ENCODE assay signal across 17 cellular contexts in genomic region chr1:211833174-211833820, GRCh38. TPM values are rescaled to one million over a fixed set of nuclear protein-coding genes. Genes with fewer than 3 reads are reported as not detected.
DNase-seq lines count a peak whose midpoint lies in the region; ATAC-seq, FAIRE-seq and TF ChIP-seq lines count a peak whose summit lies in the region.
"Had no signal": no experiment of that assay in that cellular context is flagged by ENCODE, and none has a peak within 500 bp of the region (broad histone marks: within the 10 kb centered on the region; RNA-seq: fewer than 3 reads in every experiment).

No MANE protein-coding gene starts in this region.

- H3K4me2 ChIP-seq in GM12878 (ENCODE audit: control insufficient read depth, insufficient read depth) = peak overlapping the region; percentile 73

- peak in 1 of 3 donors; percentile 87 for DNase-seq in CD4-positive, CD25-positive, alpha-beta regulatory T cell
- DNase-seq in CD8-positive, alpha-beta memory T cell = peak in 1 of 5 donors; percentile 42
- DNase-seq in T-helper 17 cell = no peak
- DNase-seq in GM12878 (ENCODE audit: low read depth, low spot score) = no peak
- DNase-seq in iPS-NIHi7 (ENCODE audit: extremely low spot score) = no peak
- DNase-seq in HTR-8/SVneo (ENCODE audit: insufficient read length, low spot score) = no peak
- no peak for DNase-seq in NCI-H446 treated with DMSO at 0.1 percent for 48 hours (lab: John Stamatoyannopoulos, UW)
- DNase-seq: activated CD8-positive, alpha-beta memory T cell treated with anti-CD3 and anti-CD28 coated beads, Interleukin-2, amount 50 U/mL, for 48 hours; dorsolateral prefrontal cortex; NCI-H1417; NCI-H446; right lobe of liver; RPMI8226; stomach; T-helper 9 cell had no signal

- BruUV-seq in GM12878 (replicated peaks; lab: Mats Ljungman, UMichigan) = no TSS peak

- SMC1A ChIA-PET in GM12878 (lab: Charles Lee; ENCODE audit: uncharacterized antibody, unreplicated experiment) = interaction anchor here (1.0 to 3.2 kb wide), 7 partner anchors 10 to 201 kb away, joined by 3 to 14 read pairs (median 6); no protein-coding TSS in a partner anchor

- H3K4me1 Mint-ChIP-seq in CD4-positive, CD25-positive, alpha-beta regulatory T cell = peaks cover 9 to 48% (median 39%) of the 10 kb centered on the region in 4 donors
- H3K4me1 Mint-ChIP-seq in CD8-positive, alpha-beta memory T cell = peaks cover 44 to 57% (median 56%) of the 10 kb centered on the region in 3 donors
- H3K4me1 Mint-ChIP-seq in T-helper 17 cell = peaks cover 38% of the 10 kb centered on the region

- FAIRE-seq in GM12878 (lab: Jason Lieb, UNC) (no peak), HTR-8/SVneo (lab: Jason Lieb, UNC) (no peak)

- in situ Hi-C loops in GM12878 (cut with MboI) = loop anchor here (5.0 kb wide), 2 partner anchors 104 to 136 kb away; no protein-coding TSS in a partner anchor

- no peak for TF ChIP-seq CTCF in GM12878 (IDR thresholded peaks at IDR 0.05 in 2 of 3, conservative IDR thresholded peaks at IDR 0.05 in 1 of 3; ENCODE audit: control insufficient read depth in 2 of 3, extremely low read depth in 1 of 3, insufficient read depth in 1 of 3, low read depth in 3 of 3, low read length in 3 of 3)

- H3K9me3 ChIP-seq in CD4-positive, CD25-positive, alpha-beta regulatory T cell (ENCODE audit: control insufficient read depth in 2 of 2, low read length in 2 of 2) = no peaks in the 10 kb centered on the region
- H3K9me3 ChIP-seq in CD8-positive, alpha-beta memory T cell (ENCODE audit: low read length) = no peaks in the 10 kb centered on the region
- H3K9me3 ChIP-seq in T-helper 17 cell (ENCODE audit: control insufficient read depth, low read length, poor library complexity, severe bottlenecking) (no peaks in the 10 kb centered on the region), GM12878 (replicated peaks; ENCODE audit: control insufficient read depth, insufficient read depth, low read length) (no peaks in the 10 kb centered on the region)
- H3K9me3 ChIP-seq: right lobe of liver, stomach had no signal

- H3K9ac ChIP-seq in GM12878 (ENCODE audit: control insufficient read depth, insufficient read depth, low read length) = no peak overlapping the region

- no peak for ATAC-seq in CD4-positive, CD25-positive, alpha-beta regulatory T cell (ENCODE audit: low read depth in 2 of 2)
- peak; percentile 22 for ATAC-seq in T-helper 17 cell
- peak; percentile 5; the same call in 2 of the 3 replicates for ATAC-seq in GM12878
- no peak for ATAC-seq in HG02981 (IDR thresholded peaks at IDR 0.05; ENCODE audit: unreplicated experiment)
- ATAC-seq: right lobe of liver had no signal

- no peak for TF ChIP-seq POLR2A in GM12878 (IDR thresholded peaks at IDR 0.05; ENCODE audit: low read depth, low read length)

- no peaks in the 10 kb centered on the region for H3K36me3 Mint-ChIP-seq in CD4-positive, CD25-positive, alpha-beta regulatory T cell
- H3K36me3 Mint-ChIP-seq in CD8-positive, alpha-beta memory T cell = peaks cover 0 to 4% (median 0%) of the 10 kb centered on the region in 3 donors
- H3K36me3 Mint-ChIP-seq in T-helper 17 cell (ENCODE audit: low read depth) = no peaks in the 10 kb centered on the region

- no peak overlapping the region for H3K4me3 ChIP-seq in CD4-positive, CD25-positive, alpha-beta regulatory T cell (ENCODE audit: low read depth, low read length)
- no peak overlapping the region for H3K4me3 ChIP-seq in CD8-positive, alpha-beta memory T cell (ENCODE audit: low read length)
- H3K4me3 ChIP-seq in GM12878 = 0 out of 2 replicates have a peak overlapping the region, but pooled peaks have one; percentile 30
- H3K4me3 ChIP-seq: dorsolateral prefrontal cortex, right lobe of liver, stomach had no signal

- POLR2A ChIA-PET in CD8-positive, alpha-beta memory T cell (lab: Charles Lee) = no interaction called here
- POLR2A ChIA-PET in GM12878 (lab: Charles Lee) = interaction anchor here (1.0 to 1.9 kb wide), 4 partner anchors 9 to 135 kb away, joined by 3 to 6 read pairs (median 4); no protein-coding TSS in a partner anchor

- RAD21 ChIA-PET in GM12878 (lab: Charles Lee; ENCODE audit: unreplicated experiment) = interaction anchor here (1.1 to 3.5 kb wide), 4 partner anchors 10 to 152 kb away, joined by 3 to 20 read pairs (median 5); no protein-coding TSS in a partner anchor

- H3K4me3 Mint-ChIP-seq in CD4-positive, CD25-positive, alpha-beta regulatory T cell = peak overlapping the region; percentile 21 to 83 (median 58)
- peak overlapping the region; percentile 13 to 88 (median 53) for H3K4me3 Mint-ChIP-seq in CD8-positive, alpha-beta memory T cell
- peak overlapping the region; percentile 71 for H3K4me3 Mint-ChIP-seq in T-helper 17 cell

- no peaks in the 10 kb centered on the region for H3K9me3 Mint-ChIP-seq in CD4-positive, CD25-positive, alpha-beta regulatory T cell
- H3K9me3 Mint-ChIP-seq in CD8-positive, alpha-beta memory T cell = no peaks in the 10 kb centered on the region

- H3K27me3 Mint-ChIP-seq in CD4-positive, CD25-positive, alpha-beta regulatory T cell = no peaks in the 10 kb centered on the region
- H3K27me3 Mint-ChIP-seq in CD8-positive, alpha-beta memory T cell = peaks cover 0 to 1% of the 10 kb centered on the region in 2 donors
- no peaks in the 10 kb centered on the region for H3K27me3 Mint-ChIP-seq in T-helper 17 cell

- H3K27ac Mint-ChIP-seq in CD4-positive, CD25-positive, alpha-beta regulatory T cell = peak overlapping the region in 2 of 3 donors; percentile 32 to 47
- peak overlapping the region in 7 of 8 donors; percentile 20 to 85 (median 75) for H3K27ac Mint-ChIP-seq in CD8-positive, alpha-beta memory T cell
- peak overlapping the region; percentile 84 for H3K27ac Mint-ChIP-seq in T-helper 17 cell

- H3K36me3 ChIP-seq in CD4-positive, CD25-positive, alpha-beta regulatory T cell (ENCODE audit: control insufficient read depth, insufficient read depth, low read length) = no peaks in the 10 kb centered on the region
- H3K36me3 ChIP-seq in CD8-positive, alpha-beta memory T cell (ENCODE audit: insufficient read depth, low read length) = no peaks in the 10 kb centered on the region
- no peaks in the 10 kb centered on the region for H3K36me3 ChIP-seq in GM12878 (ENCODE audit: control insufficient read depth in 2 of 2, insufficient read depth in 2 of 2, low read length in 1 of 2)
- H3K36me3 ChIP-seq: right lobe of liver, stomach had no signal

- CTCF ChIA-PET in CD8-positive, alpha-beta memory T cell (lab: Charles Lee) = interaction anchor here (0.8 to 1.7 kb wide), 2 partner anchors 152 to 229 kb away, joined by 3 to 4 read pairs; no protein-coding TSS in a partner anchor
- CTCF ChIA-PET in GM12878 (lab: Yijun Ruan, JAX) = interaction anchor here (0.9 to 3.7 kb wide), 5 partner anchors 9 to 153 kb away, joined by 5 to 15 read pairs (median 5); no protein-coding TSS in a partner anchor

- peaks cover 22% of the 10 kb centered on the region for H3K79me2 ChIP-seq in GM12878 (ENCODE audit: control insufficient read depth, insufficient read depth, low read length)

- no peaks in the 10 kb centered on the region for H4K20me1 ChIP-seq in GM12878 (ENCODE audit: control insufficient read depth, insufficient read depth)

- H3K4me1 ChIP-seq in CD4-positive, CD25-positive, alpha-beta regulatory T cell (ENCODE audit: control insufficient read depth, insufficient read depth, low read length, poor library complexity, severe bottlenecking) = peaks cover 31% of the 10 kb centered on the region
- H3K4me1 ChIP-seq in CD8-positive, alpha-beta memory T cell (ENCODE audit: insufficient read depth, low read length) = peaks cover 41% of the 10 kb centered on the region
- H3K4me1 ChIP-seq in GM12878 (ENCODE audit: control insufficient read depth, insufficient read depth, low read length) = peaks cover 28% of the 10 kb centered on the region

- H2AFZ ChIP-seq in GM12878 (ENCODE audit: control insufficient read depth, low read depth, low read length) = 0 out of 2 replicates have a peak overlapping the region, but pooled peaks have one; percentile 10

- WGBS in GM12878 (ENCODE audit: insufficient coverage, insufficient replicate concordance, low lambda C conversion rate, missing lambda C conversion rate) = 81% methylated on average over 1 of the region's 1 CpG

- intact Hi-C loops in GM12878 (cut with micrococcal nuclease; ENCODE audit: unreplicated experiment) = loop anchor here (5.0 kb wide), 1 partner anchor 256 kb away; the partner anchor contains the start of gene SLC30A1

- no peaks in the 10 kb centered on the region for H3K27me3 ChIP-seq in CD4-positive, CD25-positive, alpha-beta regulatory T cell (ENCODE audit: control insufficient read depth, insufficient read depth, low read length)
- no peaks in the 10 kb centered on the region for H3K27me3 ChIP-seq in CD8-positive, alpha-beta memory T cell (ENCODE audit: insufficient read depth, low read length, poor library complexity, severe bottlenecking)
- no peaks in the 10 kb centered on the region for H3K27me3 ChIP-seq in GM12878 (replicated peaks in 1 of 2; ENCODE audit: control insufficient read depth in 2 of 2, insufficient read depth in 2 of 2, low read length in 1 of 2)
- H3K27me3 ChIP-seq: dorsolateral prefrontal cortex, right lobe of liver, stomach had no signal

- TF ChIP-seq EP300 in GM12878 (IDR thresholded peaks at IDR 0.05; ENCODE audit: borderline replicate concordance in 1 of 2, control insufficient read depth in 1 of 2, low read depth in 2 of 2, low read length in 2 of 2) = no peak

- no peak overlapping the region for H3K27ac ChIP-seq in CD4-positive, CD25-positive, alpha-beta regulatory T cell (ENCODE audit: insufficient read depth, low read length, poor library complexity, severe bottlenecking)
- no peak overlapping the region for H3K27ac ChIP-seq in CD8-positive, alpha-beta memory T cell (ENCODE audit: low read depth, low read length)
- H3K27ac ChIP-seq in GM12878 (ENCODE audit: control insufficient read depth, insufficient read depth) = peak overlapping the region; percentile 17; the same call in 1 of the 2 replicates
- H3K27ac ChIP-seq: C4-2B, right lobe of liver, stomach had no signal

- TF ChIP-seq RAD21 in GM12878 (IDR thresholded peaks at IDR 0.05; ENCODE audit: insufficient read depth, low read depth, low read length) = no peak

RNA-seq across cellular contexts. Expression of gene LPGAT1, which starts 2.7 kb away (rescaled TPM):
- 24.1 TPM for total RNA-seq in CD4-positive, CD25-positive, alpha-beta regulatory T cell
- polyA plus RNA-seq in CD4-positive, CD25-positive, alpha-beta regulatory T cell = 1 to 10 TPM; 6.8 to 9.8 (median 7.5) TPM
- total RNA-seq in CD8-positive, alpha-beta memory T cell = 10 to 100 TPM; 25.3 to 28.9 TPM
- polyA plus RNA-seq in CD8-positive, alpha-beta memory T cell = 25.4 TPM
- total RNA-seq in T-helper 17 cell (10 to 100 TPM; 35.0 to 42.9 TPM), GM12878 (2014; rRNA removed) (26.7 and 27.6 TPM in 2 replicates), GM12878 (2014; rRNA removed; fragmentation: Illumina TruSeq; extraction: Trizol) (26.9 and 27.1 TPM in 2 replicates), GM12878 (2021) (37.5 and 40.6 TPM in 2 replicates)
- total RNA-seq in GM12878 (2013; cell fraction: nucleolus; rRNA removed) = 95.7 and 102 TPM in 2 replicates
- 9.4 TPM for polyA plus RNA-seq in GM12878 (2011; ENCODE audit: low read depth)
- polyA plus RNA-seq in GM12878 (2011; rRNA removed) (27.8 and 41.8 TPM in 2 replicates), GM12878 (2014; fragmentation: Illumina TruSeq; extraction: Trizol) (17.3 and 29.7 TPM in 2 replicates), GM12878 (2014; fragmentation: Nextera tagmentation; extraction: Ambion mirVana) (1 to 10 TPM; 5.8 to 6.4 TPM), GM12878 (2014; rRNA removed) (20.5 and 21.1 TPM in 2 replicates), GM12878 (2016; fragmentation: Nextera tagmentation; extraction: Ambion mirVana) (10 to 100 TPM in 1 of 2 experiments, 1 to 10 TPM in 1; 7.1 to 17.1 TPM)
- polyA plus RNA-seq in GM12878 (2011; cell fraction: cytosol; rRNA removed) = 12.6 and 13.6 TPM in 2 replicates
- 13.7 and 17.9 TPM in 2 replicates for polyA plus RNA-seq in GM12878 (2011; cell fraction: nucleus; rRNA removed)
- 15.8 and 24.7 TPM in 2 replicates for polyA plus RNA-seq in GM12878 (2012)
- polyA minus RNA-seq in GM12878 (2011; rRNA and poly(A)+ RNA removed) = 24.5 and 34.1 TPM in 2 replicates
- polyA minus RNA-seq in GM12878 (2011; cell fraction: cytosol; rRNA and poly(A)+ RNA removed) = 24.5 and 25.1 TPM in 2 replicates
- 26.0 and 40.3 TPM in 2 replicates for polyA minus RNA-seq in GM12878 (2011; cell fraction: nucleus; rRNA and poly(A)+ RNA removed)

Comparison
In these comparisons a context has a peak if more than half of its experiments do, and no peak if none do; other contexts are left out.
1. ATAC-seq: peak in T-helper 17 cell (single experiment) and GM12878 (single experiment); none in CD4-positive, CD25-positive, alpha-beta regulatory T cell (0 of 2) and HG02981 (single experiment).
2. Peak in every context shown above with its lines, with median percentiles within 50 percentile points of each other: H3K27ac Mint-ChIP-seq and H3K4me3 Mint-ChIP-seq.